18 cellular contexts compared by ENCODE assay signal in the genomic region with DNA sequence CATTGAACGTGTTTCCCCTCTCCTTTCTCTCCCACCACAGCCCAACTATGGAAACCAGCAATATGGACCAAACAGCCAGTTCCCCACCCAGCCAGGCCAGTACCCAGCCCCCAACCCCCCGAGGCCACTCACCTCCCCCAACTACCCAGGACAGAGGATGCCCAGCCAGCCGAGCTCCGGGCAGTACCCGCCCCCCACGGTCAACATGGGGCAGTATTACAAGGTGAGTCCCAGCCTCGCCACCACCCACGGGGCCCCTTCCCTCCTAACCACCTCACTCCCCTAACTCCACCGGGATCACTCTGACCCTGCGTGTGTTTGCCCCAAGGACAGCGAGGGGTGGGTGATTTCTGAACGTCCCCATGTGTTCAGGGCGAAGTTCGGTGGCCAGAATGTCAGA. TPM values are rescaled to one million over a fixed set of nuclear protein-coding genes. Genes with fewer than 3 reads are reported as not detected.
A peak's percentile ranks its signal among the peaks of the same experiment; 100 is the strongest.
DNase-seq lines count a peak whose midpoint lies in the region; ATAC-seq and TF ChIP-seq lines count a peak whose summit lies in the region.
"Had no signal": no experiment of that assay in that cellular context is flagged by ENCODE, and none has a peak within 500 bp of the region (broad histone marks: within the 10 kb centered on the region; RNA-seq: fewer than 3 reads in every experiment).

No MANE protein-coding gene starts in this region.

- H3K27me3 Mint-ChIP-seq in CD14-positive monocyte (ENCODE audit: low read depth in 3 of 3) (no peaks in the 10 kb centered on the region), activated B cell treated with CpG ODN at 0.5 μM for 24 hours (no peaks in the 10 kb centered on the region)
- no peaks in the 10 kb centered on the region for H3K27me3 Mint-ChIP-seq in stimulated activated naive B cell treated with anti-CD40 and anti-IgM and Interleukin-4, amounts not matched to agents 10 μg/mL and 1 μg/mL and 100 μg/mL, for 72 hours

- peak overlapping the region; percentile 15 for H3K27ac ChIP-seq in layer of hippocampus (ENCODE audit: low read depth, low read length)

- H3K4me3 Mint-ChIP-seq in CD14-positive monocyte (no peak overlapping the region), activated B cell treated with CpG ODN at 0.5 μM for 24 hours (no peak overlapping the region)
- H3K4me3 Mint-ChIP-seq in stimulated activated naive B cell treated with anti-CD40 and anti-IgM and Interleukin-4, amounts not matched to agents 10 μg/mL and 1 μg/mL and 100 μg/mL, for 72 hours: no peak overlapping the region
- H3K4me3 Mint-ChIP-seq: H9, HFFc6 had no signal

- no peak for TF ChIP-seq CTCF in CD14-positive monocyte (IDR thresholded peaks at IDR 0.05)
- TF ChIP-seq CTCF in activated B cell treated with CpG ODN at 0.5 μM for 24 hours (IDR thresholded peaks at IDR 0.05): no peak

- POLR2A ChIA-PET in activated B cell treated with CpG ODN at 0.5 μM for 24 hours (lab: Charles Lee): interaction anchor here (2.1 kb wide), 1 partner anchor 10 kb away, joined by 5 read pairs; no protein-coding TSS in a partner anchor

- H3K9me3 Mint-ChIP-seq in CD14-positive monocyte (no peaks in the 10 kb centered on the region), activated B cell treated with CpG ODN at 0.5 μM for 24 hours (no peaks in the 10 kb centered on the region)
- peaks cover 0 to 4% of the 10 kb centered on the region in 2 donors for H3K9me3 Mint-ChIP-seq in stimulated activated naive B cell treated with anti-CD40 and anti-IgM and Interleukin-4, amounts not matched to agents 10 μg/mL and 1 μg/mL and 100 μg/mL, for 72 hours
- H3K9me3 Mint-ChIP-seq: H9, HFFc6 had no signal

- peak; percentile 13 for ATAC-seq in activated B cell treated with CpG ODN at 0.5 μM for 24 hours (ENCODE audit: low read depth)
- peak in 1 of 2 donors; percentile 14 for ATAC-seq in stimulated activated naive B cell treated with anti-CD40 and anti-IgM and Interleukin-4, amounts not matched to agents 10 μg/mL and 1 μg/mL and 100 μg/mL, for 72 hours (replicated peaks)
- ATAC-seq in GM21619 (IDR thresholded peaks at IDR 0.05; ENCODE audit: unreplicated experiment): no peak
- no peak for ATAC-seq in GM18861 (IDR thresholded peaks at IDR 0.05; ENCODE audit: unreplicated experiment)

- DNase-seq in CD14-positive monocyte (ENCODE audit: low spot score) (no peak), activated B cell treated with CpG ODN at 0.5 μM for 24 hours (no peak), SIG-M5 treated with dmso at 0.1 percent for 504 hours (lab: John Stamatoyannopoulos, UW; ENCODE audit: unreplicated experiment) (no peak)
- DNase-seq in stimulated activated naive B cell treated with anti-CD40 and anti-IgM and Interleukin-4, amounts not matched to agents 10 μg/mL and 1 μg/mL and 100 μg/mL, for 72 hours: no peak
- DNase-seq: GM23248, H9, HFFc6, MG63, NCI-H1417, NCI-H1694 treated with DMSO at 0.1 percent for 48 hours, NCI-H2081 treated with DMSO at 0.1 percent for 48 hours, NCI-H2171 treated with DMSO at 0.1 percent for 48 hours, NCI-H524 treated with DMSO at 0.1 percent for 48 hours, NCI-H82, Peyer's patch had no signal

- H3K4me1 Mint-ChIP-seq in CD14-positive monocyte (peaks cover 68% of the 10 kb centered on the region), activated B cell treated with CpG ODN at 0.5 μM for 24 hours (peaks cover 49% of the 10 kb centered on the region)
- H3K4me1 Mint-ChIP-seq in stimulated activated naive B cell treated with anti-CD40 and anti-IgM and Interleukin-4, amounts not matched to agents 10 μg/mL and 1 μg/mL and 100 μg/mL, for 72 hours: peaks cover 50 to 75% of the 10 kb centered on the region in 2 donors
- H3K4me1 Mint-ChIP-seq: H9 had no signal

- CTCF ChIA-PET in activated B cell treated with CpG ODN at 0.5 μM for 24 hours (lab: Charles Lee): no interaction called here

- no peaks in the 10 kb centered on the region for H3K27me3 ChIP-seq in layer of hippocampus (ENCODE audit: control insufficient read depth, insufficient read depth, low read length)
- H3K27me3 ChIP-seq: MG63, Peyer's patch had no signal

- H3K36me3 Mint-ChIP-seq in CD14-positive monocyte (peaks cover 72 to 81% of the 10 kb centered on the region in 2 donors), activated B cell treated with CpG ODN at 0.5 μM for 24 hours (ENCODE audit: low read depth) (peaks cover 81% of the 10 kb centered on the region)
- peaks cover 76 to 91% of the 10 kb centered on the region in 2 donors for H3K36me3 Mint-ChIP-seq in stimulated activated naive B cell treated with anti-CD40 and anti-IgM and Interleukin-4, amounts not matched to agents 10 μg/mL and 1 μg/mL and 100 μg/mL, for 72 hours

- intact Hi-C loops in CD14-positive monocyte (cut with micrococcal nuclease): loop anchor here in 1 of 2 donors (5.0 to 10.0 kb wide), 2 partner anchors 36 to 52 kb away; no protein-coding TSS in a partner anchor
- intact Hi-C loops in activated B cell treated with CpG ODN at 0.5 μM for 24 hours (cut with micrococcal nuclease): no loop called here

- H3K27ac Mint-ChIP-seq in CD14-positive monocyte (peak overlapping the region; percentile 97 to 100 (median 100)), activated B cell treated with CpG ODN at 0.5 μM for 24 hours (peak overlapping the region; percentile 61)
- H3K27ac Mint-ChIP-seq in stimulated activated naive B cell treated with anti-CD40 and anti-IgM and Interleukin-4, amounts not matched to agents 10 μg/mL and 1 μg/mL and 100 μg/mL, for 72 hours: peak overlapping the region; percentile 94
- H3K27ac Mint-ChIP-seq: H9 had no signal

RNA-seq across cellular contexts. Expression of gene PPIF, which starts 50.8 kb away (rescaled TPM):
- 10 to 100 TPM; 36.6 to 52.3 TPM for polyA plus RNA-seq in CD14-positive monocyte
- total RNA-seq in activated B cell treated with CpG ODN at 0.5 μM for 24 hours: 68.2 and 72.5 TPM in 2 replicates
